In the genomic region with DNA sequence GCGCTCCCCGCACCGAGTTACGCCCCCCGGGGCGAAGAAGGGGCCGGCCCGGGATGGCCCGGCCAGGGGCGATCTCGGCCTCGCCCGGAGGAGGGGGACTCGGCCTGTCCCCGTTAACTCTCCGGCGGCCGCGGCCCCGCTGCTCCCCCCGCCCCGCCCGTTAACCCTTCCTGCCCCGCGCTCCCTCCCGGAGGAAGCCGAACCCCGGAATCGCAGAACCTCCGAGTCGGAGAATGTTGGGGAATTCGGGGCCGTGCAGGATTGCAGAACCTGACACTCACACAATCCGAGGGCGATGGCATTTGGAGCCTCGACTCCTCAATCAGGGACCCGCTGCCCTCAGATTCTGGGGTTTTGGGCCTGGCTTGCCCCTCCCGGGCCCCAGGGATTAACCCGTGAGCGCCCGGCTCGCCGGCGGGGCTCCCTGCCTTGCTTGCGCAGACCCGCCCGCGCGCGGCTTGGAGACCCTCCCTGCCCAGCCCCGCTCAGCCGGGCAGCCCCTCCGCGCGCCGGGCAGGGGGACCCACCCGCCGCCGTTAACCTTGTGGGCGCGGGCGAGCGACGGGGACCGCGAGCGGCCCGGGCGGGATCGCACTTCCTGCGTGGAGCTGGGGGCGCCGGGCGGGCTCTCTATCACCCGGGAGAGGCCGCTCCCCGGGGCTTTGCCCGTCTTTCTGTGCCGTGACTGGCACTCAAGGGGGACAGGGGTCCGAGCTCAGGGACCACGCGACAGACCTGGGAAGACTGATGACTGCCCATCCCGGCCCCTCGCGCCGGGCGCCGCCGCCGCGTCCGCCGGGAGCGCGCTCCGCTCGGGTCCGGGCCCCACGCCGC, we compare ENCODE assay signal across 10 cellular contexts. TPM values are rescaled to one million over a fixed set of nuclear protein-coding genes. Genes with fewer than 3 reads are reported as not detected.
A peak's percentile ranks its signal among the peaks of the same experiment; 100 is the strongest.
DNase-seq lines count a peak whose midpoint lies in the region; ATAC-seq and TF ChIP-seq lines count a peak whose summit lies in the region.
"Had no signal": no experiment of that assay in that cellular context is flagged by ENCODE, and none has a peak within 500 bp of the region (broad histone marks: within the 10 kb centered on the region; RNA-seq: fewer than 3 reads in every experiment).

No MANE protein-coding gene starts in this region.

- peaks cover 7 to 15% (median 11%) of the 10 kb centered on the region in 3 donors for H3K4me1 Mint-ChIP-seq in T-cell

- peak; percentile 39 for DNase-seq in Daoy (ENCODE audit: low read depth)
- DNase-seq in T-cell, result no peak
- DNase-seq in hepatocyte (ENCODE audit: low spot score), result no peak
- no peak for DNase-seq in sigmoid colon
- DNase-seq in AG08395 (ENCODE audit: low spot score), result no peak
- DNase-seq in NCI-H82 (lab: John Stamatoyannopoulos, UW), result no peak
- no peak for DNase-seq in stimulated activated CD4-positive, alpha-beta T cell treated with anti-CD3 and anti-CD28 coated beads, Interleukin-12 subunit alpha, Interleukin-12 subunit beta, amount 100 ng/mL, for 4 hours
- DNase-seq: activated CD4-positive, alpha-beta T cell treated with anti-CD3 and anti-CD28 coated beads for 48 hours; midbrain had no signal

- no peaks in the 10 kb centered on the region for H3K79me2 ChIP-seq in hepatocyte

- intact Hi-C loops in sigmoid colon (cut with DNase I), result no loop called here

- no peak for TF ChIP-seq EP300 in sigmoid colon (IDR thresholded peaks at IDR 0.05)

- H3K27ac Mint-ChIP-seq in T-cell, result no peak overlapping the region

- peak in 1 of 4 experiments; percentile 31 for ATAC-seq in T-cell (replicated peaks in 1 of 4)
- no peak for ATAC-seq in HG03460 (IDR thresholded peaks at IDR 0.05; ENCODE audit: unreplicated experiment)

- H3K27me3 ChIP-seq in hepatocyte (peaks cover 55% of the 10 kb centered on the region), sigmoid colon (peaks cover 28 to 97% (median 58%) of the 10 kb centered on the region in 3 donors)

- H3K36me3 ChIP-seq in hepatocyte (replicated peaks; ENCODE audit: insufficient read depth, low read depth) (no peaks in the 10 kb centered on the region), sigmoid colon (no peaks in the 10 kb centered on the region)

- peak overlapping the region; percentile 45 for H2AFZ ChIP-seq in hepatocyte

- TF ChIP-seq POLR2A in sigmoid colon (IDR thresholded peaks at IDR 0.05), result no peak

- no peaks in the 10 kb centered on the region for H4K20me1 ChIP-seq in hepatocyte (ENCODE audit: insufficient read depth, poor library complexity, severe bottlenecking)

- H3K36me3 Mint-ChIP-seq in T-cell, result no peaks in the 10 kb centered on the region

- peak overlapping the region in 2 of 3 donors; percentile 24 to 27 for H3K4me3 Mint-ChIP-seq in T-cell

- POLR2A ChIA-PET in T-cell (lab: Charles Lee), result no interaction called here

- CTCF ChIA-PET in T-cell (lab: Charles Lee), result no interaction called here

- H3K9me2 ChIP-seq in hepatocyte (replicated peaks; ENCODE audit: insufficient read depth), result no peaks in the 10 kb centered on the region

- H3K27ac ChIP-seq in hepatocyte, result no peak overlapping the region
- peak overlapping the region in 1 of 4 donors; percentile 12 for H3K27ac ChIP-seq in sigmoid colon

- H3K4me2 ChIP-seq in hepatocyte, result peak overlapping the region; percentile 98

- WGBS in hepatocyte (ENCODE audit: low lambda C conversion rate, missing lambda C conversion rate), result under 1% methylated on average over 34 of the region's 100 CpGs
- 1% methylated on average over 100 of the region's 100 CpGs for WGBS in sigmoid colon, 2 donors

- H3K27me3 Mint-ChIP-seq in T-cell, result peaks cover 20 to 53% of the 10 kb centered on the region in 2 donors

- peaks cover 11% of the 10 kb centered on the region for H3K4me1 ChIP-seq in hepatocyte (ENCODE audit: insufficient read depth)
- H3K4me1 ChIP-seq in sigmoid colon, result peaks cover 0 to 28% (median 23%) of the 10 kb centered on the region in 4 donors

- no peaks in the 10 kb centered on the region for H3K9me3 Mint-ChIP-seq in T-cell

- TF ChIP-seq CTCF in hepatocyte (IDR thresholded peaks at IDR 0.05; ENCODE audit: poor library complexity) (no peak), sigmoid colon (IDR thresholded peaks at IDR 0.05) (no peak)

- H3K4me3 ChIP-seq in hepatocyte (peak overlapping the region; percentile 36), sigmoid colon (peak overlapping the region; percentile 14 to 52 (median 41))

- no peaks in the 10 kb centered on the region for H3K9me3 ChIP-seq in hepatocyte (ENCODE audit: low read depth)
- no peaks in the 10 kb centered on the region for H3K9me3 ChIP-seq in sigmoid colon

RNA-seq across cellular contexts. Expression of a gene that starts 18.8 kb away (rescaled TPM):
- 14.1 and 18.6 TPM in 2 replicates for total RNA-seq in Daoy (2014; rRNA removed; shearing (Covaris generic))
- 1 to 10 TPM in 3 of 5 donors, under 1 TPM in 1, not detected in 1; 0.23 to 1.9 (median 1.6) TPM for total RNA-seq in T-cell
- 0.56 and 1.4 TPM in 2 replicates for total RNA-seq in hepatocyte
- polyA plus RNA-seq in hepatocyte, result 1.8 and 2.5 TPM in 2 replicates
- 1 to 10 TPM in 1 of 4 donors, under 1 TPM in 3; 0.36 to 1.4 (median 0.59) TPM for total RNA-seq in sigmoid colon
- polyA plus RNA-seq in sigmoid colon, result under 1 TPM; 0.46 to 0.90 (median 0.60) TPM
